ENCODE assay signal across 25 cellular contexts in genomic region chr17:78898075-78898836, GRCh38. TPM values are rescaled to one million over a fixed set of nuclear protein-coding genes. Genes with fewer than 3 reads are reported as not detected.
A peak's percentile ranks its signal among the peaks of the same experiment; 100 is the strongest.
DNase-seq lines count a peak whose midpoint lies in the region; ATAC-seq and TF ChIP-seq lines count a peak whose summit lies in the region.
"Had no signal": no experiment of that assay in that cellular context is flagged by ENCODE, and none has a peak within 500 bp of the region (broad histone marks: within the 10 kb centered on the region; RNA-seq: fewer than 3 reads in every experiment).

No MANE protein-coding gene starts in this region.

- peak overlapping the region; percentile 71 for H3K27ac ChIP-seq in neutrophil
- H3K27ac ChIP-seq in upper lobe of left lung, result peak overlapping the region in 3 of 4 donors; percentile 16 to 28 (median 19)
- H3K27ac ChIP-seq in body of pancreas, result no peak overlapping the region

- intact Hi-C loops in Right ventricle myocardium inferior (cut with DNase I) (no loop called here), Right ventricle myocardium superior (cut with DNase I) (no loop called here), body of pancreas (cut with DNase I) (no loop called here)
- intact Hi-C loops in dendritic cell treated with granulocyte-macrophage colony-stimulating factor and Interleukin-4, amounts not matched to agents 40 ng/mL and 50 ng/mL, for 4 days (cut with micrococcal nuclease), result no loop called here

- H3K36me3 ChIP-seq in neutrophil (peaks cover 65% of the 10 kb centered on the region), upper lobe of left lung (peaks cover 0 to 7% (median 2%) of the 10 kb centered on the region in 4 donors), body of pancreas (replicated peaks in 1 of 2; ENCODE audit: insufficient read depth in 1 of 2, low read depth in 2 of 2) (no peaks in the 10 kb centered on the region)
- H3K36me3 ChIP-seq: transverse colon had no signal

- H3K27me3 Mint-ChIP-seq in dendritic cell treated with granulocyte-macrophage colony-stimulating factor and Interleukin-4, amounts not matched to agents 40 ng/mL and 50 ng/mL, for 4 days, result no peaks in the 10 kb centered on the region
- H3K27me3 Mint-ChIP-seq: activated naive CD4-positive, alpha-beta T cell treated with anti-CD3 and anti-CD28 coated beads, Interleukin-2, amount 50 U/mL, for 24 hours; activated T-helper 17 cell treated with anti-CD3 and anti-CD28 coated beads, Interleukin-2, amount 50 U/mL, for 72 hours; CD4-positive, alpha-beta memory T cell; naive B cell had no signal

- H3K4me1 ChIP-seq in neutrophil (ENCODE audit: control insufficient read depth in 1 of 2, insufficient read depth in 1 of 2, low read depth in 1 of 2, low read length in 1 of 2) (peaks cover 41 to 42% of the 10 kb centered on the region in 2 experiments), upper lobe of left lung (peaks cover 25 to 42% (median 38%) of the 10 kb centered on the region in 4 donors), body of pancreas (peaks cover 18% of the 10 kb centered on the region)

- TF ChIP-seq POLR2A in upper lobe of left lung (IDR thresholded peaks at IDR 0.05) (no peak), body of pancreas (IDR thresholded peaks at IDR 0.05) (no peak)

- no peak for ATAC-seq in Right ventricle myocardium inferior
- ATAC-seq in Right ventricle myocardium superior (ENCODE audit: poor library complexity), result no peak
- ATAC-seq in upper lobe of left lung (ENCODE audit: low FRiP score in 2 of 2), result no peak
- no peak for ATAC-seq in body of pancreas
- ATAC-seq: activated T-helper 17 cell treated with anti-CD3 and anti-CD28 coated beads, Interleukin-2, amount 50 U/mL, for 72 hours; stimulated activated naive CD8-positive, alpha-beta T cell treated with anti-CD3 and anti-CD28 coated beads, Interleukin-15, Interleukin-2, amounts not matched to agents 100 U/mL and 50 U/mL, for 24 hours had no signal

- H3K9me3 ChIP-seq in neutrophil (no peaks in the 10 kb centered on the region), upper lobe of left lung (no peaks in the 10 kb centered on the region), body of pancreas (no peaks in the 10 kb centered on the region)
- H3K9me3 ChIP-seq: transverse colon had no signal

- H3K4me1 Mint-ChIP-seq in dendritic cell treated with granulocyte-macrophage colony-stimulating factor and Interleukin-4, amounts not matched to agents 40 ng/mL and 50 ng/mL, for 4 days (ENCODE audit: low read depth), result peaks cover 87% of the 10 kb centered on the region
- H3K4me1 Mint-ChIP-seq: activated naive CD4-positive, alpha-beta T cell treated with anti-CD3 and anti-CD28 coated beads, Interleukin-2, amount 50 U/mL, for 24 hours had no signal

- peaks cover 87% of the 10 kb centered on the region for H3K36me3 Mint-ChIP-seq in dendritic cell treated with granulocyte-macrophage colony-stimulating factor and Interleukin-4, amounts not matched to agents 40 ng/mL and 50 ng/mL, for 4 days (ENCODE audit: low read depth)
- H3K36me3 Mint-ChIP-seq: activated naive CD4-positive, alpha-beta T cell treated with anti-CD3 and anti-CD28 coated beads, Interleukin-2, amount 50 U/mL, for 24 hours; CD4-positive, alpha-beta memory T cell; naive B cell; WTC11 had no signal

- peak; percentile 69 for DNase-seq in Right ventricle myocardium inferior (ENCODE audit: missing footprints)
- DNase-seq in Right ventricle myocardium superior, result no peak
- DNase-seq in upper lobe of left lung, result no peak
- DNase-seq in COLO668 (lab: John Stamatoyannopoulos, UW; ENCODE audit: unreplicated experiment), result no peak
- DNase-seq in body of pancreas, result no peak
- DNase-seq in NK-92 treated with Interleukin-12 subunit alpha and Interleukin-12 subunit beta, amount 100 ng/mL, for 24 hours (lab: John Stamatoyannopoulos, UW), result no peak
- DNase-seq: activated CD4-positive, alpha-beta T cell treated with anti-CD3 and anti-CD28 coated beads, Interleukin-2, amount 50 U/mL, for 48 hours; activated CD8-positive, alpha-beta memory T cell treated with anti-CD3 and anti-CD28 coated beads, Interleukin-2, amount 50 U/mL, for 4 hours; CD4-positive, alpha-beta memory T cell; GDM1; left cardiac atrium; naive B cell; NCI-H1048; NCI-H187 treated with DMSO at 0.1 percent for 48 hours; NCI-H69; retina; stimulated activated CD4-positive, alpha-beta T cell treated with anti-CD3 and anti-CD28 coated beads, Interleukin-12 subunit alpha, Interleukin-12 subunit beta, amount 100 ng/mL, for 4 hours; stimulated activated CD4-positive, alpha-beta T cell treated with anti-CD3 and anti-CD28 coated beads, Interleukin-4, amount 100 ng/mL, for 4 hours; stimulated activated naive CD8-positive, alpha-beta T cell treated with anti-CD3 and anti-CD28 coated beads, Interleukin-15, Interleukin-2, amounts not matched to agents 100 U/mL and 50 U/mL, for 24 hours; transverse colon had no signal

- no peak overlapping the region for H3K4me3 Mint-ChIP-seq in dendritic cell treated with granulocyte-macrophage colony-stimulating factor and Interleukin-4, amounts not matched to agents 40 ng/mL and 50 ng/mL, for 4 days
- H3K4me3 Mint-ChIP-seq: activated naive CD4-positive, alpha-beta T cell treated with anti-CD3 and anti-CD28 coated beads, Interleukin-2, amount 50 U/mL, for 24 hours; activated T-helper 17 cell treated with anti-CD3 and anti-CD28 coated beads, Interleukin-2, amount 50 U/mL, for 72 hours; CD4-positive, alpha-beta memory T cell; naive B cell; WTC11 had no signal

- no peak for TF ChIP-seq EP300 in upper lobe of left lung (IDR thresholded peaks at IDR 0.05)

- H3K4me3 ChIP-seq in neutrophil (ENCODE audit: low read depth in 1 of 2, low read length in 1 of 2) (no peak overlapping the region), upper lobe of left lung (no peak overlapping the region), body of pancreas (no peak overlapping the region)
- H3K4me3 ChIP-seq: transverse colon had no signal

- TF ChIP-seq CTCF in neutrophil (IDR thresholded peaks at IDR 0.05) (no peak), upper lobe of left lung (IDR thresholded peaks at IDR 0.05) (no peak), body of pancreas (IDR thresholded peaks at IDR 0.05) (no peak)

- no peaks in the 10 kb centered on the region for H3K9me3 Mint-ChIP-seq in dendritic cell treated with granulocyte-macrophage colony-stimulating factor and Interleukin-4, amounts not matched to agents 40 ng/mL and 50 ng/mL, for 4 days
- H3K9me3 Mint-ChIP-seq: activated naive CD4-positive, alpha-beta T cell treated with anti-CD3 and anti-CD28 coated beads, Interleukin-2, amount 50 U/mL, for 24 hours; activated T-helper 17 cell treated with anti-CD3 and anti-CD28 coated beads, Interleukin-2, amount 50 U/mL, for 72 hours; naive B cell; WTC11 had no signal

- 74 to 81% methylated on average over 17 of the region's 17 CpGs for WGBS in upper lobe of left lung, 2 donors
- 82 to 84% methylated on average over 16 to 17 of the region's 17 CpGs for WGBS in body of pancreas, 2 donors

- peak overlapping the region; percentile 5 for H3K27ac Mint-ChIP-seq in dendritic cell treated with granulocyte-macrophage colony-stimulating factor and Interleukin-4, amounts not matched to agents 40 ng/mL and 50 ng/mL, for 4 days
- H3K27ac Mint-ChIP-seq: activated naive CD4-positive, alpha-beta T cell treated with anti-CD3 and anti-CD28 coated beads, Interleukin-2, amount 50 U/mL, for 24 hours; activated T-helper 17 cell treated with anti-CD3 and anti-CD28 coated beads, Interleukin-2, amount 50 U/mL, for 72 hours; CD4-positive, alpha-beta memory T cell had no signal

- H3K27me3 ChIP-seq in neutrophil, result no peaks in the 10 kb centered on the region
- H3K27me3 ChIP-seq in upper lobe of left lung, result no peaks in the 10 kb centered on the region
- no peaks in the 10 kb centered on the region for H3K27me3 ChIP-seq in body of pancreas
- H3K27me3 ChIP-seq: transverse colon had no signal

RNA-seq across cellular contexts. Expression of gene CEP295NL, which starts 4.7 kb away (rescaled TPM):
- 0.60 TPM for total RNA-seq in Right ventricle myocardium inferior
- 0.70 TPM for total RNA-seq in Right ventricle myocardium superior
- total RNA-seq in upper lobe of left lung, result 10 to 100 TPM in 2 of 6 donors, 1 to 10 TPM in 4; 2.6 to 61.8 (median 4.2) TPM
- 1 to 10 TPM; 1.3 to 3.1 TPM for total RNA-seq in body of pancreas
- total RNA-seq: activated T-helper 17 cell treated with anti-CD3 and anti-CD28 coated beads, Interleukin-2, amount 50 U/mL, for 72 hours had no signal

RNA-seq across cellular contexts. Expression of gene TIMP2, which starts 26.9 kb away (rescaled TPM):
- 138 TPM for total RNA-seq in Right ventricle myocardium inferior
- total RNA-seq in Right ventricle myocardium superior, result 114 TPM
- 100 to 1,000 TPM in 4 of 6 donors, 10 to 100 TPM in 2; 60.8 to 313 (median 145) TPM for total RNA-seq in upper lobe of left lung
- total RNA-seq in body of pancreas, result 10 to 100 TPM; 50.1 to 53.7 TPM

RNA-seq across cellular contexts. Expression of gene USP36, which starts 57.6 kb away (rescaled TPM):
- total RNA-seq in Right ventricle myocardium inferior (18.4 TPM), Right ventricle myocardium superior (17.8 TPM), upper lobe of left lung (10 to 100 TPM; 31.1 to 76.5 (median 55.4) TPM), body of pancreas (10 to 100 TPM; 28.5 to 55.4 TPM)

Comparison
In these comparisons a context has a peak if more than half of its experiments do, and no peak if none do; other contexts are left out.
1. H3K27ac ChIP-seq: peak in neutrophil (single experiment) and upper lobe of left lung (3 of 4); none in body of pancreas (0 of 4).